ENCODE assay signal across 15 cellular contexts in the genomic region with DNA sequence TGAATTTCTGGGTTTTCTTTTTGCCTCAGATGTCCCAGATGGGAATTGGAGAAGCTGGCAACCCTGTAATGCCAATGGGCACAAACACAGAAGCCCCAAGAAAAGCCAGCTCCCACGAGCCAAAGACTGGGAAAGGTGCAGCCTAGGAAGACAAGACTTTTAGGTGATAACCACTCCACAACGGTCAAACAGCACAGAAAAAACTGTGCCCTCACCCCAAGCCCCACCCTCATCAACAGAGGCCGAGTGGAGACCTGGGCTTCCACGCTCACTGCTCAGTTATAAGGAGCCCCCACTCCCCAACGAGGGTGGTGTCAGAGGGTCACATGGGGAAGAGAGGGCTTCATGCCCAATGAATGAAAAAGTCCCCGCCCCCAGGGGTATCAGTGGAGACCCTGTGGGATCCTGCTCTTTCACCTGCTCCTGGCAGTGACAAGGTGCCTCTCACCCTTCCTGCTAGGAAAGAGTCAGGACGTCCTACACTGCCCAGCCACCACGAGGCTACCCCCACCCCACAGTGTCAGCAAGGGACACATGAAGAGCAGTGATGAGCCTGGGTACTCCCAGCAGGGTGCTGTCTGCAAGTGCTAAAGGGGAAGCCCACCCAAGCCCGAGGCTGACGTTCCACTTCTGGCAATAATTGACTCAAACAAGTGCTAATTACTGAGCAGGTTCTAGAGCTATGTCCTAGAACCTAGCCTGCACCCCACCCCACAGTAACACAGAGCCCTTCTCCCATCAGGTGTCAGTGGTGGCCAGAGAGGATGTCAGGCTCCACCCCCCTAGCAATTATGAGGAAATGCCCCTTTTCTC. TPM values are rescaled to one million over a fixed set of nuclear protein-coding genes. Genes with fewer than 3 reads are reported as not detected.
DNase-seq lines count a peak whose midpoint lies in the region; ATAC-seq and TF ChIP-seq lines count a peak whose summit lies in the region.
"Had no signal": no experiment of that assay in that cellular context is flagged by ENCODE, and none has a peak within 500 bp of the region (broad histone marks: within the 10 kb centered on the region; RNA-seq: fewer than 3 reads in every experiment).

No MANE protein-coding gene starts in this region.

- peak overlapping the region; percentile 72 for H3K27ac Mint-ChIP-seq in activated naive CD8-positive, alpha-beta T cell
- H3K27ac Mint-ChIP-seq in osteocyte (ENCODE audit: unreplicated experiment) = no peak overlapping the region

- no peaks in the 10 kb centered on the region for H3K36me3 ChIP-seq in mammary epithelial cell (ENCODE audit: insufficient read depth, low read length)
- H3K36me3 ChIP-seq: breast epithelium, gastroesophageal sphincter, pancreas, thyroid gland had no signal

- no peaks in the 10 kb centered on the region for H3K9me3 Mint-ChIP-seq in activated T-cell treated with anti-CD3 and anti-CD28 coated beads, Interleukin-2, amount 50 U/mL, for 4 hours
- H3K9me3 Mint-ChIP-seq in activated naive CD8-positive, alpha-beta T cell (ENCODE audit: low read depth) = no peaks in the 10 kb centered on the region
- H3K9me3 Mint-ChIP-seq in osteocyte (ENCODE audit: unreplicated experiment) = no peaks in the 10 kb centered on the region

- H3K9ac ChIP-seq in mammary epithelial cell (ENCODE audit: insufficient read depth, low read length) = no peak overlapping the region

- no peaks in the 10 kb centered on the region for H3K79me2 ChIP-seq in mammary epithelial cell (ENCODE audit: insufficient read depth, low read length)

- H3K4me1 ChIP-seq in mammary epithelial cell (ENCODE audit: insufficient read depth, low read length) = peaks cover 11% of the 10 kb centered on the region
- H3K4me1 ChIP-seq: breast epithelium, pancreas had no signal

- peaks cover 63% of the 10 kb centered on the region for H3K4me1 Mint-ChIP-seq in activated T-cell treated with anti-CD3 and anti-CD28 coated beads, Interleukin-2, amount 50 U/mL, for 4 hours (ENCODE audit: low read depth)
- peaks cover 33% of the 10 kb centered on the region for H3K4me1 Mint-ChIP-seq in activated naive CD8-positive, alpha-beta T cell (ENCODE audit: low read depth)
- H3K4me1 Mint-ChIP-seq in osteocyte (ENCODE audit: unreplicated experiment) = peaks cover 5% of the 10 kb centered on the region

- no TSS peak for BruUV-seq in mammary epithelial cell (replicated peaks; lab: Mats Ljungman, UMichigan)

- H2AFZ ChIP-seq in mammary epithelial cell (ENCODE audit: low read depth, low read length) = no peak overlapping the region

- no peaks in the 10 kb centered on the region for H3K9me3 ChIP-seq in mammary epithelial cell (replicated peaks; ENCODE audit: insufficient read depth, low read length)
- H3K9me3 ChIP-seq: breast epithelium, gastroesophageal sphincter, pancreas, thyroid gland had no signal

- CTCF ChIA-PET in mammary epithelial cell (lab: Charles Lee; ENCODE audit: low non-redundant PET) = no interaction called here

- H3K4me3 Mint-ChIP-seq in activated T-cell treated with anti-CD3 and anti-CD28 coated beads, Interleukin-2, amount 50 U/mL, for 4 hours = peak overlapping the region; percentile 69
- peak overlapping the region; percentile 21 for H3K4me3 Mint-ChIP-seq in activated naive CD8-positive, alpha-beta T cell
- no peak overlapping the region for H3K4me3 Mint-ChIP-seq in osteocyte (ENCODE audit: unreplicated experiment)

- peaks cover 7% of the 10 kb centered on the region for H3K36me3 Mint-ChIP-seq in activated T-cell treated with anti-CD3 and anti-CD28 coated beads, Interleukin-2, amount 50 U/mL, for 4 hours (ENCODE audit: insufficient read depth)
- no peaks in the 10 kb centered on the region for H3K36me3 Mint-ChIP-seq in activated naive CD8-positive, alpha-beta T cell
- H3K36me3 Mint-ChIP-seq in osteocyte (ENCODE audit: unreplicated experiment) = no peaks in the 10 kb centered on the region

- H4K20me1 ChIP-seq in mammary epithelial cell (ENCODE audit: insufficient read depth, low read length) = no peaks in the 10 kb centered on the region

- H3K27me3 Mint-ChIP-seq in activated T-cell treated with anti-CD3 and anti-CD28 coated beads, Interleukin-2, amount 50 U/mL, for 4 hours (ENCODE audit: low read depth) = no peaks in the 10 kb centered on the region
- H3K27me3 Mint-ChIP-seq in activated naive CD8-positive, alpha-beta T cell = no peaks in the 10 kb centered on the region
- peaks cover 23% of the 10 kb centered on the region for H3K27me3 Mint-ChIP-seq in osteocyte (ENCODE audit: unreplicated experiment)

- dilution Hi-C loops in mammary epithelial cell (cut with HindIII; ENCODE audit: low sequenced_read_pairs) = no loop called here

- intact Hi-C loops in mammary epithelial cell (cut with micrococcal nuclease) = no loop called here

- ATAC-seq in activated T-cell treated with anti-CD3 and anti-CD28 coated beads, Interleukin-2, amount 50 U/mL, for 4 hours = peak; percentile 30 to 42
- peak; percentile 22 for ATAC-seq in GM21423 (IDR thresholded peaks at IDR 0.05; ENCODE audit: unreplicated experiment)
- ATAC-seq: gastroesophageal sphincter, pancreas had no signal

- no peak overlapping the region for H3K4me3 ChIP-seq in mammary epithelial cell (replicated peaks in 1 of 3; ENCODE audit: insufficient read depth in 1 of 3, low read depth in 2 of 3, low read length in 3 of 3)
- H3K4me3 ChIP-seq: breast epithelium, gastroesophageal sphincter, pancreas, thyroid gland had no signal

- no peak overlapping the region for H3K4me2 ChIP-seq in mammary epithelial cell (ENCODE audit: insufficient read depth, low read depth, low read length)

- no peak overlapping the region for H3K27ac ChIP-seq in mammary epithelial cell (ENCODE audit: insufficient read depth, low read depth, low read length)
- H3K27ac ChIP-seq: breast epithelium, gastroesophageal sphincter, pancreas, thyroid gland had no signal

- DNase-seq in activated T-cell treated with anti-CD3 and anti-CD28 coated beads, Interleukin-2, amount 50 U/mL, for 4 hours = no peak
- DNase-seq in activated T-cell treated with anti-CD3 and anti-CD28 coated beads for 4 hours (no peak), osteocyte (ENCODE audit: extremely low spot score, unreplicated experiment) (peak; percentile 78), NCI-H82 (lab: John Stamatoyannopoulos, UW) (no peak), pons (ENCODE audit: low spot score) (no peak), mammary epithelial cell (no peak)
- DNase-seq: midbrain, NCI-H2227 treated with DMSO at 0.1 percent for 48 hours, pancreas, thyroid gland had no signal

- in situ Hi-C loops in mammary epithelial cell (cut with MboI; ENCODE audit: low sequenced_read_pairs in 2 of 2) = no loop called here

- peaks cover 2% of the 10 kb centered on the region for H3K27me3 ChIP-seq in mammary epithelial cell (ENCODE audit: insufficient read depth, low read length)
- H3K27me3 ChIP-seq: breast epithelium, gastroesophageal sphincter, pancreas, thyroid gland had no signal

- 49% methylated on average over 7 of the region's 10 CpGs for WGBS in mammary epithelial cell (ENCODE audit: low coverage, missing lambda C conversion rate)

- TF ChIP-seq CTCF in osteocyte (IDR thresholded peaks at IDR 0.05) (no peak), mammary epithelial cell (conservative IDR thresholded peaks at IDR 0.05 in 1 of 2, IDR thresholded peaks at IDR 0.05 in 1 of 2; ENCODE audit: extremely low read depth in 1 of 2, insufficient read depth in 1 of 2, low read depth in 1 of 2, low read length in 2 of 2) (no peak)

RNA-seq across cellular contexts. Expression of gene TMEM273, which starts 8.3 kb away (rescaled TPM):
- 10 to 100 TPM; 35.3 to 96.4 (median 45.6) TPM for total RNA-seq in activated T-cell treated with anti-CD3 and anti-CD28 coated beads, Interleukin-2, amount 50 U/mL, for 4 hours
- total RNA-seq in osteocyte = not detected in 2 replicates
- total RNA-seq in mammary epithelial cell = not detected
- polyA plus RNA-seq in mammary epithelial cell = not detected
- polyA minus RNA-seq in mammary epithelial cell = not detected
- total RNA-seq: SK-MEL-5 had no signal

RNA-seq across cellular contexts. Expression of gene FAM170B, which starts 46.1 kb away (rescaled TPM):
- not detected for total RNA-seq in activated T-cell treated with anti-CD3 and anti-CD28 coated beads, Interleukin-2, amount 50 U/mL, for 4 hours
- total RNA-seq in osteocyte (not detected in 2 replicates), mammary epithelial cell (not detected)
- not detected for polyA plus RNA-seq in mammary epithelial cell
- not detected for polyA minus RNA-seq in mammary epithelial cell
- total RNA-seq: breast epithelium, gastroesophageal sphincter, pancreas, SK-MEL-5, thyroid gland had no signal
- polyA plus RNA-seq: pancreas had no signal

Comparison
In these comparisons a context has a peak if more than half of its experiments do, and no peak if none do; other contexts are left out.
1. RNA of gene TMEM273, which starts 8.3 kb away (total RNA-seq): 35.3 to 96.4 TPM in activated T-cell treated with anti-CD3 and anti-CD28 coated beads, Interleukin-2, amount 50 U/mL, for 4 hours; not detected in osteocyte and not detected in mammary epithelial cell; every median in the first group is over 10 times any median in the second.